ENCODE assay signal across 8 cellular contexts in genomic region chr16:87025681-87026080, GRCh38.
"Had no signal": no experiment of that assay in that cellular context is flagged by ENCODE, and none has a peak within 500 bp of the region (broad histone marks: within the 10 kb centered on the region; RNA-seq: fewer than 3 reads in every experiment).

No MANE protein-coding gene starts in this region.

- FAIRE-seq: HepG2, HTR-8/SVneo, K562 had no signal

- H3K4me3 ChIP-seq: K562 had no signal

- DNase-seq: IMR-90, KBM-7, KG1 had no signal

- H3K27ac ChIP-seq: HL-60, KMS-11 had no signal

- H3K9ac ChIP-seq: KMS-11 had no signal

- H3K4me2 ChIP-seq: KMS-11 had no signal
